11 cellular contexts compared by ENCODE assay signal in the genomic region with DNA sequence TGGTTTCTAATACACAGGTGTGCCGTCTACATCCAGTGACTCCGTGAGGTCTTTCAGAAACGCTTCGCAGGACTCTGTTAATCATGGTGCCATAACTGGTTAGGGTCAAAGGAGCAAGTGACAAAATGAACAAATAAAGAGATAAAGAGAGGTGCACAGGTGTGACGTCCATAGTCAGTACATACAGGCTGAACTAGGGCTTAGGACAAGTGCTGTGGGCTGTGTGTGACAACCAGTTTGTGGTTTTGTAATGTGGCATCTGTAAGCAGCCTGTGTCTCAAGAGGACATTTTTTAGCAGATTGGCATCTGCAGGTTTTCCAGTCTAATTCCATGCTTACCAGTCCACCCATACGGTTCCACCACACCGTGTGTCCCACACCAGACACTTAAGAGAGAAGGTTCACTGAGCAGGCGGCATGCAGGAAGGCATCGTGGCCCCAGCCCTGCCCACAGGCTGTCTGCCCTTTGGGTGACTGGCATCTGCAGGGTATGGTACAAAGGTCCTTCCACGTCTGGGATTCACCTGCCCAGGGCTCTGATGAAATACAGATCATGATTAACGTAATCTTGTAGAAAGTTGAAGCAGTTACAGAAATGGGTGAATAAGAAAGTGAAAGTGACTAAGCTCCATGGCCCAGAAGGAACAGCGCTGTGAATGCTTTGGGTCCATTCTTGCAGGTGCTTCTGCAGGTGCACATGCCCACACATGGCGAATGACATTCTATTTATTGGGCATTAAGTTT. TPM values are rescaled to one million over a fixed set of nuclear protein-coding genes. Genes with fewer than 3 reads are reported as not detected.
DNase-seq lines count a peak whose midpoint lies in the region; ATAC-seq and TF ChIP-seq lines count a peak whose summit lies in the region.
"Had no signal": no experiment of that assay in that cellular context is flagged by ENCODE, and none has a peak within 500 bp of the region (broad histone marks: within the 10 kb centered on the region; RNA-seq: fewer than 3 reads in every experiment).

No MANE protein-coding gene starts in this region.

- ATAC-seq in GM19324 (IDR thresholded peaks at IDR 0.05; ENCODE audit: low FRiP score, unreplicated experiment) (peak; percentile 78), HG03025 (IDR thresholded peaks at IDR 0.05; ENCODE audit: low FRiP score, unreplicated experiment) (peak; percentile 74), activated B cell treated with CpG ODN at 0.5 μM for 24 hours (ENCODE audit: low read depth) (peak; percentile 78)
- ATAC-seq: sciatic nerve, upper lobe of right lung had no signal

- peak overlapping the region; percentile 80 for H3K4me3 Mint-ChIP-seq in activated B cell treated with CpG ODN at 0.5 μM for 24 hours
- H3K4me3 Mint-ChIP-seq: brain had no signal

- H3K36me3 Mint-ChIP-seq in activated B cell treated with CpG ODN at 0.5 μM for 24 hours (ENCODE audit: low read depth) = peaks cover 35% of the 10 kb centered on the region

- CTCF ChIA-PET in GM10248 (lab: Yijun Ruan, JAX) (interaction anchor here (1.5 kb wide), 1 partner anchor 13 kb away, joined by 3 read pairs; no protein-coding TSS in a partner anchor), activated B cell treated with CpG ODN at 0.5 μM for 24 hours (lab: Charles Lee) (interaction anchor here (1.1 kb wide), 1 partner anchor 51 kb away, joined by 3 read pairs; no protein-coding TSS in a partner anchor)

- DNase-seq in GM10248 (ENCODE audit: extremely low spot score) (peak; percentile 72), activated B cell treated with CpG ODN at 0.5 μM for 24 hours (peak; percentile 35), SKM-1 (lab: John Stamatoyannopoulos, UW; ENCODE audit: unreplicated experiment) (no peak), NCI-H69 (lab: John Stamatoyannopoulos, UW) (no peak), head of caudate nucleus (no peak), amniotic stem cell (lab: John Stamatoyannopoulos, UW) (no peak)
- DNase-seq: upper lobe of right lung had no signal

- no peaks in the 10 kb centered on the region for H3K27me3 Mint-ChIP-seq in activated B cell treated with CpG ODN at 0.5 μM for 24 hours
- H3K27me3 Mint-ChIP-seq: brain had no signal

- H3K9me3 Mint-ChIP-seq in activated B cell treated with CpG ODN at 0.5 μM for 24 hours = peaks cover 15% of the 10 kb centered on the region

- POLR2A ChIA-PET in GM10248 (lab: Yijun Ruan, JAX) = no interaction called here
- POLR2A ChIA-PET in activated B cell treated with CpG ODN at 0.5 μM for 24 hours (lab: Charles Lee) = interaction anchor here (0.7 to 1.7 kb wide), 6 partner anchors 8 to 75 kb away, joined by 3 to 13 read pairs (median 4); a partner anchor contains a TSS

- H3K4me1 Mint-ChIP-seq in activated B cell treated with CpG ODN at 0.5 μM for 24 hours = peaks cover 31% of the 10 kb centered on the region
- H3K4me1 Mint-ChIP-seq: brain had no signal

- intact Hi-C loops in activated B cell treated with CpG ODN at 0.5 μM for 24 hours (cut with micrococcal nuclease) = loop anchor here (1.0 to 5.0 kb wide), 7 partner anchors 8 to 1238 kb away; a partner anchor contains a TSS
- intact Hi-C loops in head of caudate nucleus (cut with DNase I) = no loop called here

- no peak for TF ChIP-seq CTCF in GM10248 (IDR thresholded peaks at IDR 0.05; ENCODE audit: control extremely low read depth, extremely low read depth, low read depth, missing control alignments)
- no peak for TF ChIP-seq CTCF in activated B cell treated with CpG ODN at 0.5 μM for 24 hours (IDR thresholded peaks at IDR 0.05)

- peak overlapping the region; percentile 96 for H3K27ac Mint-ChIP-seq in activated B cell treated with CpG ODN at 0.5 μM for 24 hours
- H3K27ac Mint-ChIP-seq: brain had no signal

RNA-seq across cellular contexts. Expression of a gene that starts 26.9 kb away (rescaled TPM):
- total RNA-seq in activated B cell treated with CpG ODN at 0.5 μM for 24 hours = 11.5 and 14.8 TPM in 2 replicates

RNA-seq across cellular contexts. Expression of a gene that starts 27.3 kb away (rescaled TPM):
- total RNA-seq in activated B cell treated with CpG ODN at 0.5 μM for 24 hours = 86.4 and 93.3 TPM in 2 replicates

RNA-seq across cellular contexts. Expression of a gene that starts 53.1 kb away (rescaled TPM):
- 42.4 and 51.2 TPM in 2 replicates for total RNA-seq in activated B cell treated with CpG ODN at 0.5 μM for 24 hours

Comparison
In these comparisons a context has a peak if more than half of its experiments do, and no peak if none do; other contexts are left out.
1. DNase-seq: peak in GM10248 (single experiment) and activated B cell treated with CpG ODN at 0.5 μM for 24 hours (single experiment); none in SKM-1 (single experiment), NCI-H69 (single experiment), head of caudate nucleus (0 of 42) and amniotic stem cell (single experiment).
2. Peak in every context shown above with its lines, with median percentiles within 50 percentile points of each other: ATAC-seq.